Comparison of ENCODE assay signal across 1 cellular context in genomic region chr2:48692292-48692691, GRCh38.
TF ChIP-seq lines count a peak whose summit lies in the region.

No MANE protein-coding gene starts in this region.

TF ChIP-seq in WTC11, 78 proteins besides CTCF, POLR2A, EP300 and RAD21 (continued from another document):
- TF ChIP-seq USF2 (CRISPR knock-in tag; IDR thresholded peaks at IDR 0.05) (no peak), CREB1 (CRISPR knock-in tag; IDR thresholded peaks at IDR 0.05) (no peak), AFF4 (CRISPR knock-in tag; IDR thresholded peaks at IDR 0.05; ENCODE audit: borderline replicate concordance) (no peak), SP1 (CRISPR knock-in tag; conservative IDR thresholded peaks at IDR 0.05) (no peak), ZNF281 (CRISPR knock-in tag; IDR thresholded peaks at IDR 0.05) (no peak)
TF ChIP-seq in WTC11: peak in this region for 0.
